Comparison of ENCODE assay signal across 8 cellular contexts in genomic region chr16:2267505-2267912, GRCh38. TPM values are rescaled to one million over a fixed set of nuclear protein-coding genes. Genes with fewer than 3 reads are reported as not detected.
DNase-seq lines count a peak whose midpoint lies in the region; ATAC-seq and TF ChIP-seq lines count a peak whose summit lies in the region.
"Not testable (repeated sequence)": the region's sequence is repeated elsewhere in the genome, so short reads cannot be mapped to it uniquely, and the experiment has no call there.

No MANE protein-coding gene starts in this region.

- peak overlapping the region; percentile 100 for H2BK5ac ChIP-seq in mesenchymal stem cell (ENCODE audit: low read depth, low read length, poor library complexity, severe bottlenecking)

- DNase-seq in Calu3; activated T-cell treated with anti-CD3 and anti-CD28 coated beads, Interleukin-2, amount 50 U/mL, for 24 hours; epithelial cell of prostate (ENCODE audit: low read depth, low spot score); mesenchymal stem cell; stimulated activated naive CD8-positive, alpha-beta T cell treated with anti-CD3 and anti-CD28 coated beads, Interleukin-15, Interleukin-2, amounts not matched to agents 100 U/mL and 50 U/mL, for 24 hours: not testable (repeated sequence)
- peak; percentile 77 for DNase-seq in NCI-H748 (lab: John Stamatoyannopoulos, UW; ENCODE audit: unreplicated experiment)

- peak overlapping the region; percentile 55 for H3K4me2 ChIP-seq in mesenchymal stem cell (ENCODE audit: low read length, poor library complexity, severe bottlenecking)

- H2BK120ac ChIP-seq in mesenchymal stem cell (ENCODE audit: low read depth, low read length), result peak overlapping the region; percentile 46

- H3K4me3 ChIP-seq in mesenchymal stem cell (ENCODE audit: insufficient read depth in 1 of 2, low read depth in 1 of 2, low read length in 2 of 2), result peak overlapping the region; percentile 90

- not testable (repeated sequence) for H3K27me3 Mint-ChIP-seq in Calu3 (ENCODE audit: unreplicated experiment); activated T-cell treated with anti-CD3 and anti-CD28 coated beads, Interleukin-2, amount 50 U/mL, for 24 hours

- not testable (repeated sequence) for H4K91ac ChIP-seq in mesenchymal stem cell (ENCODE audit: low read length)

- H2BK15ac ChIP-seq in mesenchymal stem cell (ENCODE audit: low read depth, poor library complexity, severe bottlenecking), result not testable (repeated sequence)

- not testable (repeated sequence) for H3K23ac ChIP-seq in mesenchymal stem cell (ENCODE audit: low read length in 2 of 2)

- BruUV-seq in Calu3 (replicated peaks; lab: Mats Ljungman, UMichigan), result not testable (repeated sequence)

- peak overlapping the region; percentile 83 for H2AFZ ChIP-seq in mesenchymal stem cell (ENCODE audit: low read depth, low read length)

- H3K4me1 ChIP-seq in mesenchymal stem cell (ENCODE audit: control insufficient read depth, insufficient read depth, low read depth, low read length), result peaks cover 23% of the 10 kb centered on the region

- peak overlapping the region in 1 of 2 experiments; percentile 88 for H3K4ac ChIP-seq in mesenchymal stem cell (ENCODE audit: low read depth in 1 of 2, low read length in 2 of 2)

- H3K9me3 Mint-ChIP-seq in Calu3 (ENCODE audit: low read depth, unreplicated experiment); activated T-cell treated with anti-CD3 and anti-CD28 coated beads, Interleukin-2, amount 50 U/mL, for 24 hours: not testable (repeated sequence)

- H3K9ac ChIP-seq in mesenchymal stem cell (ENCODE audit: low read length), result peak overlapping the region; percentile 91

- intact Hi-C loops in Calu3 (cut with micrococcal nuclease; ENCODE audit: unreplicated experiment), result not testable (repeated sequence)

- peak overlapping the region; percentile 99 for H4K8ac ChIP-seq in mesenchymal stem cell (ENCODE audit: low read length)

- not testable (repeated sequence) for H3K9me3 ChIP-seq in mesenchymal stem cell (ENCODE audit: control insufficient read depth, low read length)

- peaks cover 33% of the 10 kb centered on the region for H3K4me1 Mint-ChIP-seq in Calu3 (ENCODE audit: low read depth, unreplicated experiment)
- H3K4me1 Mint-ChIP-seq in activated T-cell treated with anti-CD3 and anti-CD28 coated beads, Interleukin-2, amount 50 U/mL, for 24 hours (ENCODE audit: low read depth), result peaks cover 40% of the 10 kb centered on the region

- H2AK5ac ChIP-seq in mesenchymal stem cell (ENCODE audit: low read length, severe bottlenecking), result not testable (repeated sequence)

- H3K18ac ChIP-seq in mesenchymal stem cell (ENCODE audit: low read depth in 1 of 2, low read length in 2 of 2), result peak overlapping the region; percentile 91 to 99

- ATAC-seq in GM21360 (IDR thresholded peaks at IDR 0.05; ENCODE audit: unreplicated experiment) (peak; percentile 50), HG03066 (IDR thresholded peaks at IDR 0.05; ENCODE audit: low read depth, unreplicated experiment) (peak; percentile 56)
- peak; percentile 66 for ATAC-seq in stimulated activated naive CD8-positive, alpha-beta T cell treated with anti-CD3 and anti-CD28 coated beads, Interleukin-15, Interleukin-2, amounts not matched to agents 100 U/mL and 50 U/mL, for 24 hours

- peak overlapping the region; percentile 100 for H3K4me3 Mint-ChIP-seq in Calu3 (ENCODE audit: low read depth, unreplicated experiment)
- peak overlapping the region; percentile 91 for H3K4me3 Mint-ChIP-seq in activated T-cell treated with anti-CD3 and anti-CD28 coated beads, Interleukin-2, amount 50 U/mL, for 24 hours

- peak overlapping the region; percentile 100 for H3K27ac Mint-ChIP-seq in Calu3 (ENCODE audit: unreplicated experiment)
- peak overlapping the region; percentile 99 for H3K27ac Mint-ChIP-seq in activated T-cell treated with anti-CD3 and anti-CD28 coated beads, Interleukin-2, amount 50 U/mL, for 24 hours

- H3K79me1 ChIP-seq in mesenchymal stem cell (replicated peaks; ENCODE audit: low read length, poor library complexity, severe bottlenecking), result peaks cover 31% of the 10 kb centered on the region

- 1% methylated on average over 26 of the region's 54 CpGs for WGBS in mesenchymal stem cell

- not testable (repeated sequence) for H3K14ac ChIP-seq in mesenchymal stem cell (ENCODE audit: low read length in 2 of 2)

- not testable (repeated sequence) for H3K27me3 ChIP-seq in mesenchymal stem cell (ENCODE audit: control insufficient read depth in 1 of 2, insufficient read depth in 1 of 2, low read length in 2 of 2)

- not testable (repeated sequence) for TF ChIP-seq CTCF in Calu3 (IDR thresholded peaks at IDR 0.05; ENCODE audit: unreplicated experiment)

- H2BK12ac ChIP-seq in mesenchymal stem cell (ENCODE audit: low read length in 2 of 2), result not testable (repeated sequence)

- CTCF ChIA-PET in Calu3 (lab: Charles Lee), result not testable (repeated sequence)

- peaks cover 23 to 28% of the 10 kb centered on the region in 2 experiments for H3K36me3 ChIP-seq in mesenchymal stem cell (ENCODE audit: control insufficient read depth in 1 of 2, insufficient read depth in 2 of 2, low read depth in 1 of 2, low read length in 2 of 2)

- H3K36me3 Mint-ChIP-seq in Calu3 (ENCODE audit: insufficient read depth, unreplicated experiment), result peaks cover 85% of the 10 kb centered on the region
- peaks cover 59% of the 10 kb centered on the region for H3K36me3 Mint-ChIP-seq in activated T-cell treated with anti-CD3 and anti-CD28 coated beads, Interleukin-2, amount 50 U/mL, for 24 hours (ENCODE audit: low read depth)

- peak overlapping the region; percentile 93 for H3K27ac ChIP-seq in epithelial cell of prostate
- H3K27ac ChIP-seq in mesenchymal stem cell (ENCODE audit: low read length, poor library complexity, severe bottlenecking), result not testable (repeated sequence)

RNA-seq across cellular contexts. Expression of gene RNPS1, which starts 0.4 kb away (rescaled TPM):
- total RNA-seq in Calu3 (2022), result 287 and 301 TPM in 2 replicates
- 126 TPM for polyA plus RNA-seq in mesenchymal stem cell (2013, experiment 1 of 2)
- polyA plus RNA-seq in mesenchymal stem cell (2013, experiment 2 of 2), result 118 TPM

RNA-seq across cellular contexts. Expression of gene ECI1, which starts 16.1 kb away (rescaled TPM):
- 85.7 and 87.5 TPM in 2 replicates for total RNA-seq in Calu3 (2022)
- polyA plus RNA-seq in mesenchymal stem cell (2013, experiment 1 of 2), result 31.9 TPM
- polyA plus RNA-seq in mesenchymal stem cell (2013, experiment 2 of 2), result 32.9 TPM

RNA-seq across cellular contexts. Expression of gene DNASE1L2, which starts 31.3 kb away (rescaled TPM):
- total RNA-seq in Calu3 (2022), result 5.7 and 7.5 TPM in 2 replicates
- 0.23 TPM for polyA plus RNA-seq in mesenchymal stem cell (2013, experiment 1 of 2)
- polyA plus RNA-seq in mesenchymal stem cell (2013, experiment 2 of 2), result 0.21 TPM

RNA-seq across cellular contexts. Expression of gene E4F1, which starts 44.1 kb away (rescaled TPM):
- 35.4 and 36.5 TPM in 2 replicates for total RNA-seq in Calu3 (2022)
- polyA plus RNA-seq in mesenchymal stem cell (2013, experiment 1 of 2), result 9.4 TPM
- polyA plus RNA-seq in mesenchymal stem cell (2013, experiment 2 of 2), result 9.8 TPM

RNA-seq across cellular contexts. Expression of gene PGP, which starts 52.9 kb away (rescaled TPM):
- total RNA-seq in Calu3 (2022), result 45.0 and 49.6 TPM in 2 replicates
- 22.1 TPM for polyA plus RNA-seq in mesenchymal stem cell (2013, experiment 1 of 2)
- polyA plus RNA-seq in mesenchymal stem cell (2013, experiment 2 of 2), result 22.2 TPM
